23 cellular contexts compared by ENCODE assay signal in the genomic region with DNA sequence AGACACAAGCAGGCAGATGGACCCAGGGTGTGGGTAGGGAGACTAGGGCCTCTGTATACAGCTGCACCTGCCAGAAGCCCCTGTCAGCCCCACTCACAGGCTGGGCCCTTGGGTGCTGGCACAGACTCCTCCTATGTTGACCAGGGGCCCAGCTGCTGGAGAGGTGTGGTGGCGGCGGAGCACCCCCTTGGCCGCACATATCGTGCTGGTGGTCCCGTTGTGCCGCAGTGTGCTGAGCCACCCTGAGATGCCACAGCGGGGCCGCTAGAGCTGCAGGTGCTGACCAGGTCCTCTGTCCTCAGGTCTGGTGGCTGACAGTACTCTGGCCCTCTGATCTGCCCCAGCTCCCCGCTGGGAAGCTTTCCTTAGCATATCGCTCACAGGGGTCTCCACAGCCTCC. TPM values are rescaled to one million over a fixed set of nuclear protein-coding genes. Genes with fewer than 3 reads are reported as not detected.
DNase-seq lines count a peak whose midpoint lies in the region; ATAC-seq, FAIRE-seq and TF ChIP-seq lines count a peak whose summit lies in the region.
"Had no signal": no experiment of that assay in that cellular context is flagged by ENCODE, and none has a peak within 500 bp of the region (broad histone marks: within the 10 kb centered on the region; RNA-seq: fewer than 3 reads in every experiment).

No MANE protein-coding gene starts in this region.

- peaks cover under 1 to 10% of the 10 kb centered on the region in 2 donors for H3K4me1 Mint-ChIP-seq in effector memory CD8-positive, alpha-beta T cell (ENCODE audit: low read depth in 2 of 2)
- H3K4me1 Mint-ChIP-seq in CD4-positive, alpha-beta memory T cell: no peaks in the 10 kb centered on the region
- no peaks in the 10 kb centered on the region for H3K4me1 Mint-ChIP-seq in progenitor cell of endocrine pancreas (ENCODE audit: low read depth)
- H3K4me1 Mint-ChIP-seq: CD14-positive monocyte had no signal

- peaks cover 2% of the 10 kb centered on the region for H3K79me1 ChIP-seq in neuronal stem cell (ENCODE audit: low read depth, low read length)

- in situ Hi-C loops in K562 (cut with MboI): no loop called here

- no peak overlapping the region for H2AFZ ChIP-seq in K562 (ENCODE audit: low read depth, low read length)
- no peak overlapping the region for H2AFZ ChIP-seq in neuronal stem cell (ENCODE audit: low read length)

- H2AK5ac ChIP-seq in neuronal stem cell (ENCODE audit: low read depth, low read length): no peak overlapping the region

- H3K27me3 Mint-ChIP-seq in effector memory CD8-positive, alpha-beta T cell: peaks cover 7 to 50% of the 10 kb centered on the region in 2 donors
- H3K27me3 Mint-ChIP-seq in CD4-positive, alpha-beta memory T cell: peaks cover 10 to 18% of the 10 kb centered on the region in 2 donors
- peaks cover 18% of the 10 kb centered on the region for H3K27me3 Mint-ChIP-seq in progenitor cell of endocrine pancreas

- H3K23ac ChIP-seq in neuronal stem cell (ENCODE audit: low read depth, low read length, poor library complexity): no peak overlapping the region

- 1% methylated on average over 7 of the region's 10 CpGs for WGBS in K562 (ENCODE audit: insufficient coverage, low coverage, missing lambda C conversion rate)
- whole genome bisulfite sequencing in neuronal stem cell (ENCODE audit: extremely low coverage in 2 of 2, insufficient read length in 2 of 2, insufficient replicate concordance in 1 of 2), 2 donors: no CpG with 5 or more reads among the region's 10 CpGs
- WGBS in sigmoid colon, 2 donors: 91 to 94% methylated on average over 10 of the region's 10 CpGs

- H3K4me3 ChIP-seq in K562 (no peak overlapping the region), neuronal stem cell (ENCODE audit: low read length in 2 of 2) (peak overlapping the region in 1 of 2 donors; percentile 32), sigmoid colon (no peak overlapping the region)
- no peak overlapping the region for H3K4me3 ChIP-seq in CD4-positive, alpha-beta memory T cell (ENCODE audit: low read length in 2 of 2)
- H3K4me3 ChIP-seq: A549; BLaER1 treated with 17β-estradiol and CSF1 and Interleukin-3, amounts not matched to agents 10 nM and 100 nM had no signal

- ATAC-seq in K562: no peak
- ATAC-seq in effector memory CD8-positive, alpha-beta T cell (replicated peaks): no peak
- ATAC-seq: A549, HCT116 had no signal

- no peak overlapping the region for H3K4me2 ChIP-seq in K562 (ENCODE audit: insufficient read depth, low read length)
- H3K4me2 ChIP-seq in neuronal stem cell (ENCODE audit: insufficient read depth, low read length, poor library complexity, severe bottlenecking): no peak overlapping the region
- H3K4me2 ChIP-seq: A549; BLaER1 treated with 17β-estradiol and CSF1 and Interleukin-3, amounts not matched to agents 10 nM and 100 nM had no signal

- H3K27me3 ChIP-seq in K562 (ENCODE audit: control insufficient read depth in 2 of 2, insufficient read depth in 2 of 2, low read length in 2 of 2) (peaks cover 0 to 53% of the 10 kb centered on the region in 2 experiments; a peak in 2 of 5 replicates), neuronal stem cell (ENCODE audit: control insufficient read depth in 3 of 3, insufficient read depth in 3 of 3, low read depth in 1 of 3, low read length in 3 of 3) (peaks cover 0 to 2% (median 0%) of the 10 kb centered on the region in 3 experiments), sigmoid colon (peaks cover 0 to 13% (median 4%) of the 10 kb centered on the region in 3 donors)
- no peaks in the 10 kb centered on the region for H3K27me3 ChIP-seq in CD4-positive, alpha-beta memory T cell (ENCODE audit: insufficient read depth, low read length)
- H3K27me3 ChIP-seq: BLaER1 treated with 17β-estradiol and CSF1 and Interleukin-3, amounts not matched to agents 10 nM and 100 nM had no signal

- H3K4ac ChIP-seq in neuronal stem cell (ENCODE audit: low read length): no peak overlapping the region

- H4K8ac ChIP-seq in neuronal stem cell (ENCODE audit: low read depth, low read length): no peak overlapping the region

- TF ChIP-seq CTCF in K562 (IDR thresholded peaks at IDR 0.05 in 2 of 3, conservative IDR thresholded peaks at IDR 0.05 in 1 of 3; ENCODE audit: insufficient read depth in 2 of 3, low read depth in 1 of 3, low read length in 3 of 3) (no peak), sigmoid colon (IDR thresholded peaks at IDR 0.05) (no peak), progenitor cell of endocrine pancreas (IDR thresholded peaks at IDR 0.05; ENCODE audit: unreplicated experiment) (no peak)

- no peak overlapping the region for H3K27ac Mint-ChIP-seq in effector memory CD8-positive, alpha-beta T cell
- H3K27ac Mint-ChIP-seq in CD4-positive, alpha-beta memory T cell: no peak overlapping the region
- no peak overlapping the region for H3K27ac Mint-ChIP-seq in progenitor cell of endocrine pancreas
- H3K27ac Mint-ChIP-seq: CD14-positive monocyte; CD4-positive, alpha-beta T cell; H9 had no signal

- H3K14ac ChIP-seq in neuronal stem cell (ENCODE audit: low read length): no peak overlapping the region

- no peak overlapping the region for H4K91ac ChIP-seq in neuronal stem cell (ENCODE audit: low read depth, low read length, poor library complexity)

- no peak for TF ChIP-seq RAD21 in K562 (CRISPR knock-in tag; conservative IDR thresholded peaks at IDR 0.05 in 1 of 2, IDR thresholded peaks at IDR 0.05 in 1 of 2)

- no TSS peak for BruUV-seq in K562 (replicated peaks; lab: Mats Ljungman, UMichigan)

- H3K4me3 Mint-ChIP-seq in effector memory CD8-positive, alpha-beta T cell: no peak overlapping the region
- no peak overlapping the region for H3K4me3 Mint-ChIP-seq in CD4-positive, alpha-beta memory T cell
- H3K4me3 Mint-ChIP-seq in progenitor cell of endocrine pancreas (ENCODE audit: low read depth): no peak overlapping the region
- H3K4me3 Mint-ChIP-seq: CD14-positive monocyte; CD4-positive, alpha-beta T cell; H9 had no signal

- POLR2A ChIA-PET in K562 (lab: Yijun Ruan, JAX): no interaction called here
- POLR2A ChIA-PET in CD4-positive, alpha-beta memory T cell (lab: Charles Lee; ENCODE audit: partially characterized antibody): no interaction called here

- no peak for DNase-seq in K562 (ENCODE audit: extremely low read depth in 1 of 4, low spot score in 3 of 4)
- no peak for DNase-seq in neuronal stem cell (ENCODE audit: low spot score)
- DNase-seq in sigmoid colon: peak; percentile 35
- DNase-seq in effector memory CD8-positive, alpha-beta T cell: no peak
- no peak for DNase-seq in CD4-positive, alpha-beta memory T cell
- no peak for DNase-seq in progenitor cell of endocrine pancreas (ENCODE audit: low spot score, unreplicated experiment)
- DNase-seq: 8988T; ACHN; AML-193; BE2C; Calu3; CD4-positive, alpha-beta T cell; COR-L47; DMS53; DMS79 treated with DMSO at 0.1 percent for 48 hours; GOT3; H9 had no signal

- no peaks in the 10 kb centered on the region for H3K9me1 ChIP-seq in K562 (ENCODE audit: control insufficient read depth, insufficient read depth, low read length)

- intact Hi-C loops in K562 (cut with micrococcal nuclease) (no loop called here), sigmoid colon (cut with DNase I) (no loop called here)
- intact Hi-C loops in CD4-positive, alpha-beta memory T cell (cut with micrococcal nuclease): no loop called here

- FAIRE-seq in K562 (lab: Jason Lieb, UNC): no peak
- FAIRE-seq: A549, GM12892 had no signal

- no peak overlapping the region for H2BK15ac ChIP-seq in neuronal stem cell (ENCODE audit: low read length)

- H3K9ac ChIP-seq in K562 (ENCODE audit: insufficient read depth in 1 of 2, low read depth in 2 of 2, low read length in 2 of 2) (no peak overlapping the region), neuronal stem cell (ENCODE audit: low read depth, low read length, poor library complexity) (peak overlapping the region; percentile 27)
- H3K9ac ChIP-seq: BLaER1 treated with 17β-estradiol and CSF1 and Interleukin-3, amounts not matched to agents 10 nM and 100 nM had no signal

- H3K36me3 Mint-ChIP-seq in effector memory CD8-positive, alpha-beta T cell (ENCODE audit: insufficient read depth): no peaks in the 10 kb centered on the region
- no peaks in the 10 kb centered on the region for H3K36me3 Mint-ChIP-seq in CD4-positive, alpha-beta memory T cell
- H3K36me3 Mint-ChIP-seq in progenitor cell of endocrine pancreas (ENCODE audit: insufficient read depth): no peaks in the 10 kb centered on the region
- H3K36me3 Mint-ChIP-seq: CD14-positive monocyte had no signal

- H3K4me1 ChIP-seq in K562 (replicated peaks in 1 of 2; ENCODE audit: control insufficient read depth in 2 of 2, insufficient read depth in 2 of 2, low read length in 2 of 2) (no peaks in the 10 kb centered on the region), neuronal stem cell (ENCODE audit: control insufficient read depth in 2 of 2, insufficient read depth in 1 of 2, low read depth in 1 of 2, low read length in 2 of 2) (peaks cover 0 to 11% of the 10 kb centered on the region in 2 donors), sigmoid colon (no peaks in the 10 kb centered on the region)
- no peaks in the 10 kb centered on the region for H3K4me1 ChIP-seq in CD4-positive, alpha-beta memory T cell (ENCODE audit: insufficient read depth, low read length)
- H3K4me1 ChIP-seq: A549; BE2C; BLaER1 treated with 17β-estradiol and CSF1 and Interleukin-3, amounts not matched to agents 10 nM and 100 nM had no signal

- H3K18ac ChIP-seq in neuronal stem cell (ENCODE audit: low read length): no peak overlapping the region

- CTCF ChIA-PET in K562 (lab: Yijun Ruan, JAX; ENCODE audit: low intra/inter-chr PET ratio): no interaction called here
- CTCF ChIA-PET in CD4-positive, alpha-beta memory T cell (lab: Charles Lee; ENCODE audit: partially characterized antibody): interaction anchor here (0.9 kb wide), 1 partner anchor 18 kb away, joined by 3 read pairs; no protein-coding TSS in a partner anchor

- TF ChIP-seq EP300 in K562 (IDR thresholded peaks at IDR 0.05; ENCODE audit: low read length): no peak
- TF ChIP-seq EP300 in sigmoid colon (IDR thresholded peaks at IDR 0.05): no peak

- H3K27ac ChIP-seq in K562 (ENCODE audit: extremely low read depth, low read depth, low read length) (no peak overlapping the region), neuronal stem cell (replicated peaks; ENCODE audit: low read length) (no peak overlapping the region), sigmoid colon (no peak overlapping the region)
- H3K27ac ChIP-seq in CD4-positive, alpha-beta memory T cell (ENCODE audit: low read depth, low read length): no peak overlapping the region
- H3K27ac ChIP-seq: A549; BLaER1 treated with 17β-estradiol and CSF1 and Interleukin-3, amounts not matched to agents 10 nM and 100 nM had no signal

- no peak overlapping the region for H2BK120ac ChIP-seq in neuronal stem cell (ENCODE audit: low read depth, low read length)

- H3K9me3 Mint-ChIP-seq in effector memory CD8-positive, alpha-beta T cell: peaks cover 0 to 1% of the 10 kb centered on the region in 2 donors
- peaks cover 0 to 5% (median 0%) of the 10 kb centered on the region in 8 donors for H3K9me3 Mint-ChIP-seq in CD4-positive, alpha-beta memory T cell
- no peaks in the 10 kb centered on the region for H3K9me3 Mint-ChIP-seq in progenitor cell of endocrine pancreas (ENCODE audit: low read depth)
- H3K9me3 Mint-ChIP-seq: CD4-positive, alpha-beta T cell had no signal

- no peak overlapping the region for H2BK12ac ChIP-seq in neuronal stem cell (ENCODE audit: low read length)

- H2BK5ac ChIP-seq in neuronal stem cell (ENCODE audit: low read length): no peak overlapping the region

- TF ChIP-seq POLR2A in K562 (conservative IDR thresholded peaks at IDR 0.05) (no peak), sigmoid colon (IDR thresholded peaks at IDR 0.05) (no peak)

- H3K9me3 ChIP-seq in K562 (replicated peaks; ENCODE audit: control insufficient read depth, insufficient read depth, low read depth, low read length): no peaks in the 10 kb centered on the region
- H3K9me3 ChIP-seq in neuronal stem cell (replicated peaks in 1 of 2; ENCODE audit: control insufficient read depth in 2 of 2, insufficient read depth in 1 of 2, low read depth in 1 of 2, low read length in 2 of 2): no peaks in the 10 kb centered on the region
- H3K9me3 ChIP-seq in sigmoid colon: no peaks in the 10 kb centered on the region
- no peaks in the 10 kb centered on the region for H3K9me3 ChIP-seq in CD4-positive, alpha-beta memory T cell (ENCODE audit: control insufficient read depth in 1 of 2, low read length in 2 of 2)
- H3K9me3 ChIP-seq: A549, BE2C had no signal

- no peaks in the 10 kb centered on the region for H4K20me1 ChIP-seq in K562 (replicated peaks; ENCODE audit: control insufficient read depth, insufficient read depth, low read length)
- H4K20me1 ChIP-seq: BLaER1 treated with 17β-estradiol and CSF1 and Interleukin-3, amounts not matched to agents 10 nM and 100 nM had no signal

- H3K36me3 ChIP-seq in K562 (ENCODE audit: control insufficient read depth, insufficient read depth, low read length) (no peaks in the 10 kb centered on the region), neuronal stem cell (replicated peaks in 1 of 2; ENCODE audit: control insufficient read depth in 2 of 2, insufficient read depth in 2 of 2, low read length in 2 of 2) (no peaks in the 10 kb centered on the region), sigmoid colon (no peaks in the 10 kb centered on the region)
- H3K36me3 ChIP-seq in CD4-positive, alpha-beta memory T cell (ENCODE audit: insufficient read depth, low read length): no peaks in the 10 kb centered on the region
- H3K36me3 ChIP-seq: BE2C; BLaER1 treated with 17β-estradiol and CSF1 and Interleukin-3, amounts not matched to agents 10 nM and 100 nM had no signal

- no peaks in the 10 kb centered on the region; the same call in 2 of the 3 replicates for H3K79me2 ChIP-seq in K562 (ENCODE audit: control insufficient read depth, insufficient read depth, low read length)

RNA-seq across cellular contexts. Expression of gene B3GAT1, which starts 30.2 kb away (rescaled TPM):
- 0.19 and 0.28 TPM in 2 replicates for total RNA-seq in K562 (2011; cell fraction: chromatin; rRNA removed; ENCODE audit: low replicate concordance)
- 0.17 and 0.26 TPM in 2 replicates for total RNA-seq in K562 (2011; cell fraction: nucleolus; rRNA removed)
- total RNA-seq in K562 (2011; cell fraction: nucleoplasm; rRNA removed): 0.31 and 0.44 TPM in 2 replicates
- total RNA-seq in K562 (2014; rRNA removed) (0.18 and 0.45 TPM in 2 replicates), K562 (2014; rRNA removed; fragmentation: Illumina TruSeq; extraction: Trizol) (0.04 and 0.13 TPM in 2 replicates), K562 (2015; rRNA removed; fragmentation: Illumina TruSeq; extraction: Trizol) (0.11 and 0.15 TPM in 2 replicates), K562 (2021) (0.42 and 0.53 TPM in 2 replicates), sigmoid colon (under 1 TPM in 3 of 4 donors, not detected in 1; 0.16 to 0.28 (median 0.27) TPM), progenitor cell of endocrine pancreas (5.1 and 6.3 TPM in 2 replicates)
- polyA plus RNA-seq in K562 (2011; rRNA removed) (0.04 and 0.08 TPM in 2 replicates), K562 (2014; fragmentation: Illumina TruSeq; extraction: Trizol) (0.22 and 0.33 TPM in 2 replicates), K562 (2014; fragmentation: Nextera tagmentation; extraction: Ambion mirVana) (under 1 TPM in 1 of 2 experiments, not detected in 1; 0.01 TPM), K562 (2014; rRNA removed) (0.17 and 0.22 TPM in 2 replicates), sigmoid colon (under 1 TPM in 1 of 3 donors, not detected in 2; 0.63 TPM)
- polyA plus RNA-seq in K562 (2011; cell fraction: cytosol; rRNA removed): 0.06 and 0.25 TPM in 2 replicates
- polyA plus RNA-seq in K562 (2011; cell fraction: nucleus; rRNA removed): 0.04 and 0.61 TPM in 2 replicates
- polyA plus RNA-seq in K562 (2012): 0.76 and 1.1 TPM in 2 replicates
- polyA minus RNA-seq in K562 (2011; rRNA and poly(A)+ RNA removed): not detected in 2 replicates
- 0.19 TPM in 1 of 2 replicates, not detected in the other for polyA minus RNA-seq in K562 (2011; cell fraction: cytosol; rRNA and poly(A)+ RNA removed)
- polyA minus RNA-seq in K562 (2011; cell fraction: nucleus; rRNA and poly(A)+ RNA removed): 0.13 TPM in 1 of 2 replicates, not detected in the other
- 27.4 TPM for polyA plus RNA-seq in neuronal stem cell (2013, experiment 1 of 2)
- 27.2 TPM for polyA plus RNA-seq in neuronal stem cell (2013, experiment 2 of 2)
- total RNA-seq in CD4-positive, alpha-beta memory T cell: under 1 TPM; 0.44 to 0.47 TPM
- polyA plus RNA-seq in CD4-positive, alpha-beta memory T cell: not detected
- total RNA-seq: G401 had no signal
- polyA plus RNA-seq: A549, CD14-positive monocyte had no signal
